Comparison of ENCODE assay signal across 18 cellular contexts in genomic region chr20:48877299-48877698, GRCh38. TPM values are rescaled to one million over a fixed set of nuclear protein-coding genes. Genes with fewer than 3 reads are reported as not detected.
A peak's percentile ranks its signal among the peaks of the same experiment; 100 is the strongest.
DNase-seq lines count a peak whose midpoint lies in the region; ATAC-seq and TF ChIP-seq lines count a peak whose summit lies in the region.
"Had no signal": no experiment of that assay in that cellular context is flagged by ENCODE, and none has a peak within 500 bp of the region (broad histone marks: within the 10 kb centered on the region; RNA-seq: fewer than 3 reads in every experiment).

No MANE protein-coding gene starts in this region.

- dilution Hi-C loops in mammary epithelial cell (cut with HindIII; ENCODE audit: low sequenced_read_pairs) = no loop called here

- intact Hi-C loops in mammary epithelial cell (cut with micrococcal nuclease) = no loop called here
- intact Hi-C loops in breast epithelium (cut with DNase I; ENCODE audit: low total_unique reads) = no loop called here
- intact Hi-C loops in ovary (cut with DNase I) = no loop called here

- DNase-seq in mammary epithelial cell (peak; percentile 35), breast epithelium (ENCODE audit: low spot score in 2 of 2) (no peak), brain microvascular endothelial cell (peak; percentile 12), ovary (no peak), NCI-H526 (lab: John Stamatoyannopoulos, UW) (no peak)
- DNase-seq: activated T-cell treated with anti-CD3 and anti-CD28 coated beads, Interleukin-2, amount 50 U/mL, for 24 hours; CD4-positive, alpha-beta T cell; NCI-H1092; NCI-H2171; right lobe of liver; SHP77; stimulated activated CD4-positive, alpha-beta T cell treated with anti-CD3 and anti-CD28 coated beads, Interleukin-2, amount 100 ng/mL, for 48 hours; stimulated activated CD8-positive, alpha-beta memory T cell treated with anti-CD3 and anti-CD28 coated beads, Interleukin-4, amount 100 ng/mL, for 48 hours; T1000 had no signal

- CTCF ChIA-PET in mammary epithelial cell (lab: Charles Lee; ENCODE audit: low non-redundant PET) = no interaction called here

- H3K27ac ChIP-seq in mammary epithelial cell (ENCODE audit: insufficient read depth, low read depth, low read length) (no peak overlapping the region), breast epithelium (no peak overlapping the region), brain microvascular endothelial cell (no peak overlapping the region), ovary (no peak overlapping the region)
- H3K27ac ChIP-seq: gastroesophageal sphincter, right lobe of liver had no signal

- H3K4me2 ChIP-seq in mammary epithelial cell (ENCODE audit: insufficient read depth, low read depth, low read length) = no peak overlapping the region

- no peak for TF ChIP-seq EP300 in ovary (IDR thresholded peaks at IDR 0.05)

- ATAC-seq in HG02884 (IDR thresholded peaks at IDR 0.05; ENCODE audit: unreplicated experiment) (no peak), GM18520 (IDR thresholded peaks at IDR 0.05; ENCODE audit: unreplicated experiment) (no peak)
- ATAC-seq: gastroesophageal sphincter had no signal

- H3K79me2 ChIP-seq in mammary epithelial cell (ENCODE audit: insufficient read depth, low read length) = no peaks in the 10 kb centered on the region

- H3K4me1 ChIP-seq in mammary epithelial cell (ENCODE audit: insufficient read depth, low read length) (no peaks in the 10 kb centered on the region), breast epithelium (no peaks in the 10 kb centered on the region), neuron (ENCODE audit: insufficient read depth, low read length) (no peaks in the 10 kb centered on the region), ovary (ENCODE audit: insufficient read depth) (no peaks in the 10 kb centered on the region)
- H3K4me1 ChIP-seq: right lobe of liver had no signal

- BruUV-seq in mammary epithelial cell (replicated peaks; lab: Mats Ljungman, UMichigan) = no TSS peak

- TF ChIP-seq POLR2A in breast epithelium (IDR thresholded peaks at IDR 0.05) (no peak), ovary (IDR thresholded peaks at IDR 0.05) (no peak)

- H3K9ac ChIP-seq in mammary epithelial cell (ENCODE audit: insufficient read depth, low read length) = no peak overlapping the region

- H3K4me3 ChIP-seq in mammary epithelial cell (replicated peaks in 1 of 3; ENCODE audit: insufficient read depth in 1 of 3, low read depth in 2 of 3, low read length in 3 of 3) = no peak overlapping the region
- H3K4me3 ChIP-seq in breast epithelium = no peak overlapping the region
- no peak overlapping the region for H3K4me3 ChIP-seq in brain microvascular endothelial cell (ENCODE audit: low read depth, low read length)
- H3K4me3 ChIP-seq in neuron (ENCODE audit: low read length) = no peak overlapping the region
- no peak overlapping the region for H3K4me3 ChIP-seq in ovary
- H3K4me3 ChIP-seq: gastroesophageal sphincter, right lobe of liver had no signal

- TF ChIP-seq CTCF in mammary epithelial cell (conservative IDR thresholded peaks at IDR 0.05 in 1 of 2, IDR thresholded peaks at IDR 0.05 in 1 of 2; ENCODE audit: extremely low read depth in 1 of 2, insufficient read depth in 1 of 2, low read depth in 1 of 2, low read length in 2 of 2) = no peak
- no peak for TF ChIP-seq CTCF in breast epithelium (IDR thresholded peaks at IDR 0.05)
- TF ChIP-seq CTCF in brain microvascular endothelial cell (IDR thresholded peaks at IDR 0.05; ENCODE audit: low read depth, low read length, missing control alignments) = peak; percentile 46
- no peak for TF ChIP-seq CTCF in ovary (IDR thresholded peaks at IDR 0.05)

- H3K36me3 ChIP-seq in mammary epithelial cell (ENCODE audit: insufficient read depth, low read length) (no peaks in the 10 kb centered on the region), breast epithelium (no peaks in the 10 kb centered on the region), brain microvascular endothelial cell (replicated peaks) (no peaks in the 10 kb centered on the region), neuron (ENCODE audit: insufficient read depth, low read length) (no peaks in the 10 kb centered on the region), ovary (no peaks in the 10 kb centered on the region)
- H3K36me3 ChIP-seq: gastroesophageal sphincter, right lobe of liver had no signal

- in situ Hi-C loops in mammary epithelial cell (cut with MboI; ENCODE audit: low sequenced_read_pairs in 2 of 2) (no loop called here), brain microvascular endothelial cell (cut with HindIII; ENCODE audit: low pct_ligation_motif_present, low sequenced_read_pairs) (no loop called here)

- H3K9me3 ChIP-seq in mammary epithelial cell (replicated peaks; ENCODE audit: insufficient read depth, low read length) (no peaks in the 10 kb centered on the region), breast epithelium (no peaks in the 10 kb centered on the region), neuron (ENCODE audit: low read length) (no peaks in the 10 kb centered on the region), ovary (no peaks in the 10 kb centered on the region)
- H3K9me3 ChIP-seq: gastroesophageal sphincter, right lobe of liver had no signal

- H4K20me1 ChIP-seq in mammary epithelial cell (ENCODE audit: insufficient read depth, low read length) = no peaks in the 10 kb centered on the region

- WGBS in mammary epithelial cell (ENCODE audit: low coverage, missing lambda C conversion rate) = 50% methylated on average over 2 of the region's 2 CpGs
- WGBS in ovary, 3 donors = 46 to 71% (median 49%) methylated on average over 2 of the region's 2 CpGs

- no peak overlapping the region for H2AFZ ChIP-seq in mammary epithelial cell (ENCODE audit: low read depth, low read length)
- H2AFZ ChIP-seq in neuron (ENCODE audit: low read depth, low read length) = peak overlapping the region; percentile 72

- H3K27me3 ChIP-seq in mammary epithelial cell (ENCODE audit: insufficient read depth, low read length) (peaks cover 3% of the 10 kb centered on the region), breast epithelium (no peaks in the 10 kb centered on the region), brain microvascular endothelial cell (replicated peaks) (no peaks in the 10 kb centered on the region), neuron (ENCODE audit: insufficient read depth, low read length) (peaks cover 3% of the 10 kb centered on the region), ovary (no peaks in the 10 kb centered on the region)
- H3K27me3 ChIP-seq: gastroesophageal sphincter, right lobe of liver had no signal

RNA-seq across cellular contexts. Expression of gene ARFGEF2, which starts 44.2 kb away (rescaled TPM):
- total RNA-seq in mammary epithelial cell (10 to 100 TPM; 27.7 to 36.0 TPM), breast epithelium (10 to 100 TPM; 37.1 to 61.6 (median 42.3) TPM), ovary (10 to 100 TPM; 16.3 to 23.9 (median 19.3) TPM)
- polyA plus RNA-seq in mammary epithelial cell (10.4 TPM), ovary (10 to 100 TPM in 1 of 2 donors, 1 to 10 TPM in 1; 9.1 to 12.4 TPM)
- polyA minus RNA-seq in mammary epithelial cell = 48.7 TPM

RNA-seq across cellular contexts. Expression of gene PREX1, which starts 49.5 kb away (rescaled TPM):
- under 1 TPM in 1 of 2 donors, not detected in 1; 0.17 TPM for total RNA-seq in mammary epithelial cell
- polyA plus RNA-seq in mammary epithelial cell = 0.06 TPM
- polyA minus RNA-seq in mammary epithelial cell = not detected
- 10 to 100 TPM; 53.1 to 84.2 (median 65.1) TPM for total RNA-seq in breast epithelium
- 10 to 100 TPM in 2 of 7 donors, 1 to 10 TPM in 5; 3.8 to 13.6 (median 5.4) TPM for total RNA-seq in ovary
- polyA plus RNA-seq in ovary = 1 to 10 TPM; 6.7 to 8.8 TPM

Comparison
In these comparisons a context has a peak if more than half of its experiments do, and no peak if none do; other contexts are left out.
1. DNase-seq: peak in mammary epithelial cell (single experiment) and brain microvascular endothelial cell (single experiment); none in breast epithelium (0 of 2), ovary (0 of 5) and NCI-H526 (0 of 2).
2. RNA of gene PREX1, which starts 49.5 kb away (total RNA-seq): 53.1 to 84.2 TPM in breast epithelium and 3.8 to 13.6 TPM in ovary; 0.17 TPM in mammary epithelial cell; every median in the first group is over 4 times any median in the second.